In genomic region chr4:155809835-155810234, GRCh38 we compare ENCODE assay signal across 9 cellular contexts.
A peak's percentile ranks its signal among the peaks of the same experiment; 100 is the strongest.
DNase-seq lines count a peak whose midpoint lies in the region; FAIRE-seq and TF ChIP-seq lines count a peak whose summit lies in the region.
"Had no signal": no experiment of that assay in that cellular context is flagged by ENCODE, and none has a peak within 500 bp of the region (broad histone marks: within the 10 kb centered on the region; RNA-seq: fewer than 3 reads in every experiment).

No MANE protein-coding gene starts in this region.

- peak; percentile 97 for FAIRE-seq in endometrium (lab: Jason Lieb, UNC)

- TF ChIP-seq CTCF in GM12874 (IDR thresholded peaks at IDR 0.05; ENCODE audit: insufficient read depth, low read depth, low read length) (0 out of 2 replicates have a peak, but pooled peaks have one; percentile 31), HFF-Myc (IDR thresholded peaks at IDR 0.05; ENCODE audit: low read depth, low read length, missing control alignments) (peak; percentile 44)

- no peak overlapping the region for H3K4me3 ChIP-seq in HFF-Myc (replicated peaks; ENCODE audit: low read depth, low read length)
- H3K4me3 ChIP-seq: skin epidermis had no signal

- in situ Hi-C loops in ACHN (cut with HindIII; ENCODE audit: low pct_ligation_motif_present, low pct_unique_long_range_greater_than_20kb, low sequenced_read_pairs): no loop called here

- DNase-seq in ACHN (peak; percentile 85), HFF-Myc (ENCODE audit: extremely low read depth, low read depth) (peak; percentile 77), LoVo (ENCODE audit: low spot score) (peak; percentile 82), RPMI8226 (peak; percentile 64), midbrain (lab: John Stamatoyannopoulos, UW) (peak; percentile 63)
- DNase-seq in activated CD8-positive, alpha-beta memory T cell treated with anti-CD3 and anti-CD28 coated beads, Interleukin-2, amount 50 U/mL, for 4 hours: no peak
